23 cellular contexts compared by ENCODE assay signal in the genomic region with DNA sequence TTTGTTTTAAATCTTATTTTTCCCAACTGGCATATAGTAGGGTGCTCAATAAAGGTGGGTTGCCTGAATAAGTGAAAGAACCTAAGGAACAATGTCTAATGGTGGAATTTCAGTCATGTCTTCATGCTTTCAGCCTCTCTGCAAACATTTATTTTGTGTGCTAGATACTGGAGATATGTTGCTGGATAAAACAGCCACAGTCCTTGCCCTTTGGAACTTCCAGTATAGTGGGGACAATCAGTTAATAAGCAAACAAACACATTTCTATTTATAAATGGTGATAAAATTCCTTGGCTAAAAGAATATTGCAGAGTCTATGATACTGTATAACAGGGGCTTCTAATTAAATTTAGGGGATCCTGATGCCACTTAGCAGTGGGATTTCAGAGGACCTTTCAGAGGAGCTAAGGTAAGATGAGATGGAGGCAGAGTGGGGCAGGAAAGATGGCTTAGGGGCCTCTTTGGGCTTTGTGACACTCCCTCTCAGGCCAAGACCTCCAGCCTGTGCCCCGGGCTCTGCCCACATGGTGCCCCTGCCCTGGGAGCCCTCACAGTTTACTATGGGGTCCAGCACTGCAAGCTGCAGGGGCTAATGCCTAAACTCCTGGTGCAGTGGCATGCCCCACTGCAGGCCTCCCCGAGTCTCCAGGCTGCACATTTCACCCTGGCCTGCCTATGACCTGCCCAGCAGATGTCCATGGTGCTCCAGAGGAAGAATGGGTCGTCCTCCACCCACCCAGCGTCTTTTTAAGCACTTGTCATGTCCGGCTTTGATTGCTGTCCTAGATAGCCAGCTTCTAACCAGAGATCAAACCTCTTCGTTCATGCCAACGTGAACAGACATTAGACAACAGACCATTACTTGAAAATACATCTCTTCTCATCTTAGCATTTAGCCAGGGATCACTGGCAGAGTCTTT.
DNase-seq lines count a peak whose midpoint lies in the region; ATAC-seq, FAIRE-seq and TF ChIP-seq lines count a peak whose summit lies in the region.
"Had no signal": no experiment of that assay in that cellular context is flagged by ENCODE, and none has a peak within 500 bp of the region (broad histone marks: within the 10 kb centered on the region; RNA-seq: fewer than 3 reads in every experiment).

No MANE protein-coding gene starts in this region.

- H4K20me1 ChIP-seq in H9 (ENCODE audit: control insufficient read depth, insufficient read depth, insufficient read length) = no peaks in the 10 kb centered on the region
- H4K20me1 ChIP-seq: BLaER1 treated with 17β-estradiol and CSF1 and Interleukin-3, amounts not matched to agents 10 nM and 100 nM had no signal

- no peak overlapping the region; a peak in 1 of 7 replicates for H3K27ac Mint-ChIP-seq in H9
- H3K27ac Mint-ChIP-seq: CD8-positive, alpha-beta T cell; IgD-negative memory B cell had no signal

- no peaks in the 10 kb centered on the region for H3K79me1 ChIP-seq in H9 (ENCODE audit: insufficient read depth, low read depth, low read length, poor library complexity, severe bottlenecking)

- no peaks in the 10 kb centered on the region for H3K79me2 ChIP-seq in H9 (ENCODE audit: insufficient read depth, low read length)

- H3K9me3 ChIP-seq in H9 (ENCODE audit: control insufficient read depth, low read depth, low read length) (no peaks in the 10 kb centered on the region), body of pancreas (no peaks in the 10 kb centered on the region), liver (ENCODE audit: control insufficient read depth in 4 of 4, low read length in 3 of 4) (no peaks in the 10 kb centered on the region), suprapubic skin (no peaks in the 10 kb centered on the region)
- H3K9me3 ChIP-seq: BLaER1 treated with 17β-estradiol and CSF1 and Interleukin-3, amounts not matched to agents 10 nM and 100 nM; Peyer's patch; SJSA1 had no signal

- H3K56ac ChIP-seq in H9 (ENCODE audit: insufficient read length, low read depth, low read length) = no peak overlapping the region

- no peak overlapping the region for H3K23ac ChIP-seq in H9 (ENCODE audit: insufficient read length, low read depth, low read length)

- TF ChIP-seq EP300 in suprapubic skin (IDR thresholded peaks at IDR 0.05) = no peak

- H2BK5ac ChIP-seq in H9 (ENCODE audit: insufficient read length, low read length) = no peak overlapping the region

- H3K27me3 Mint-ChIP-seq in H9 (ENCODE audit: low read depth) = peaks cover 12% of the 10 kb centered on the region

- H4K5ac ChIP-seq in H9 (ENCODE audit: insufficient read length, low read depth, low read length) = no peak overlapping the region

- H3K27ac ChIP-seq in H9 (ENCODE audit: insufficient read length, low read depth, low read length) = no peak overlapping the region
- H3K27ac ChIP-seq in body of pancreas = peak overlapping the region in 2 of 4 donors; percentile 7 to 34
- H3K27ac ChIP-seq in liver (ENCODE audit: low read depth in 1 of 2, low read length in 2 of 2) = no peak overlapping the region
- H3K27ac ChIP-seq in suprapubic skin = no peak overlapping the region
- H3K27ac ChIP-seq: BLaER1 treated with 17β-estradiol and CSF1 and Interleukin-3, amounts not matched to agents 10 nM and 100 nM; Peyer's patch; SJSA1 had no signal

- no peak overlapping the region for H2AFZ ChIP-seq in H9 (ENCODE audit: low read length)

- H2BK20ac ChIP-seq in H9 (ENCODE audit: low read depth, low read length, poor library complexity, severe bottlenecking) = no peak overlapping the region

- ATAC-seq in body of pancreas = peak; percentile 43
- ATAC-seq: CD8-positive, alpha-beta T cell had no signal

- H3T11ph ChIP-seq in H9 (ENCODE audit: low read length) = no peak overlapping the region

- no peak overlapping the region for H3K4ac ChIP-seq in H9 (ENCODE audit: low read depth, low read length)

- no peak overlapping the region for H3K4me3 ChIP-seq in body of pancreas
- no peak overlapping the region for H3K4me3 ChIP-seq in liver (ENCODE audit: low read depth in 1 of 3, low read length in 3 of 3)
- no peak overlapping the region for H3K4me3 ChIP-seq in suprapubic skin
- H3K4me3 ChIP-seq: BLaER1 treated with 17β-estradiol and CSF1 and Interleukin-3, amounts not matched to agents 10 nM and 100 nM; Peyer's patch; SJSA1 had no signal

- no peak overlapping the region for H2BK120ac ChIP-seq in H9 (ENCODE audit: low read depth, low read length, poor library complexity, severe bottlenecking)

- no peaks in the 10 kb centered on the region for H3K36me3 Mint-ChIP-seq in H9 (ENCODE audit: insufficient read depth in 1 of 3, low read depth in 3 of 3)
- H3K36me3 Mint-ChIP-seq: CD8-positive, alpha-beta T cell; IgD-negative memory B cell had no signal

- H3K36me3 ChIP-seq in body of pancreas (replicated peaks in 1 of 2; ENCODE audit: insufficient read depth in 1 of 2, low read depth in 2 of 2) (no peaks in the 10 kb centered on the region), liver (ENCODE audit: control insufficient read depth in 4 of 4, insufficient read depth in 3 of 4, low read depth in 1 of 4, low read length in 3 of 4) (no peaks in the 10 kb centered on the region), suprapubic skin (no peaks in the 10 kb centered on the region)
- H3K36me3 ChIP-seq: BLaER1 treated with 17β-estradiol and CSF1 and Interleukin-3, amounts not matched to agents 10 nM and 100 nM; Peyer's patch; SJSA1 had no signal

- TF ChIP-seq POLR2A in body of pancreas (IDR thresholded peaks at IDR 0.05) (no peak), suprapubic skin (IDR thresholded peaks at IDR 0.05) (no peak), GM12891 (IDR thresholded peaks at IDR 0.05; ENCODE audit: low read depth, low read length) (no peak)

- H3K9me3 Mint-ChIP-seq in H9 = no peaks in the 10 kb centered on the region
- H3K9me3 Mint-ChIP-seq: CD8-positive, alpha-beta T cell; IgD-negative memory B cell had no signal

- H4K8ac ChIP-seq in H9 (replicated peaks; ENCODE audit: insufficient read length, low read depth, low read length) = no peak overlapping the region

- no peak overlapping the region for H3K14ac ChIP-seq in H9 (ENCODE audit: insufficient read depth, low read length)

- H3K27me3 ChIP-seq in H9 (ENCODE audit: insufficient read depth, low read length) = no peaks in the 10 kb centered on the region
- no peaks in the 10 kb centered on the region for H3K27me3 ChIP-seq in body of pancreas
- H3K27me3 ChIP-seq in liver (ENCODE audit: control insufficient read depth in 4 of 4, insufficient read depth in 4 of 4, low read length in 3 of 4) = no peaks in the 10 kb centered on the region
- H3K27me3 ChIP-seq in suprapubic skin = peaks cover 4% of the 10 kb centered on the region
- H3K27me3 ChIP-seq: BLaER1 treated with 17β-estradiol and CSF1 and Interleukin-3, amounts not matched to agents 10 nM and 100 nM; Peyer's patch; SJSA1 had no signal

- TF ChIP-seq CTCF in H9 (conservative IDR thresholded peaks at IDR 0.05) (no peak), body of pancreas (IDR thresholded peaks at IDR 0.05) (no peak), liver (IDR thresholded peaks at IDR 0.05; ENCODE audit: low read depth, low read length, missing input control) (no peak), suprapubic skin (IDR thresholded peaks at IDR 0.05) (no peak)

- intact Hi-C loops in body of pancreas (cut with DNase I) = loop anchor here (5.0 kb wide), 1 partner anchor 221 kb away; no protein-coding TSS in a partner anchor

- H4K91ac ChIP-seq in H9 (ENCODE audit: insufficient read length, low read depth, low read length) = no peak overlapping the region

- WGBS in H9 (ENCODE audit: extremely low coverage, insufficient read length, low lambda C conversion rate) = no CpG with 5 or more reads among the region's 7 CpGs
- WGBS in body of pancreas, 2 donors = 58 to 70% methylated on average over 7 of the region's 7 CpGs
- 72% methylated on average over 7 of the region's 7 CpGs for WGBS in liver
- 86% methylated on average over 7 of the region's 7 CpGs for WGBS in suprapubic skin

- H3K4me1 ChIP-seq in H9 (ENCODE audit: insufficient read depth, low read length) (no peaks in the 10 kb centered on the region), body of pancreas (peaks cover 36% of the 10 kb centered on the region), liver (ENCODE audit: control insufficient read depth in 4 of 4, insufficient read depth in 4 of 4, low read length in 3 of 4) (peaks cover 9 to 48% (median 42%) of the 10 kb centered on the region in 4 donors), suprapubic skin (peaks cover 14% of the 10 kb centered on the region)
- H3K4me1 ChIP-seq: SJSA1 had no signal

- no peak overlapping the region for H3K4me3 Mint-ChIP-seq in H9
- H3K4me3 Mint-ChIP-seq: CD8-positive, alpha-beta T cell; IgD-negative memory B cell had no signal

- H2AK5ac ChIP-seq in H9 (ENCODE audit: insufficient read length, low read length) = no peak overlapping the region

- FAIRE-seq in GM12891 (lab: Jason Lieb, UNC) = no peak
- FAIRE-seq: G401.6, GM18507 had no signal

- no peak overlapping the region for H3K18ac ChIP-seq in H9 (ENCODE audit: insufficient read length, low read depth, low read length)

- no peak overlapping the region for H3K4me2 ChIP-seq in H9 (ENCODE audit: insufficient read depth, insufficient read length, low read length)
- H3K4me2 ChIP-seq: BLaER1 treated with 17β-estradiol and CSF1 and Interleukin-3, amounts not matched to agents 10 nM and 100 nM had no signal

- DNase-seq in H9 = peak; percentile 11
- no peak for DNase-seq in body of pancreas
- DNase-seq in suprapubic skin (ENCODE audit: low spot score in 2 of 2) = peak; percentile 40 to 71
- no peak for DNase-seq in OCI-M1 (lab: John Stamatoyannopoulos, UW)
- no peak for DNase-seq in GM12891 (ENCODE audit: insufficient read length, low spot score)
- no peak for DNase-seq in stimulated activated CD4-positive, alpha-beta T cell treated with anti-CD3 and anti-CD28 coated beads, Interleukin-2, amount 100 ng/mL, for 24 hours
- DNase-seq: Calu3, GOT3, Karpas-422, MV-4-11, NCI-H1694, NCI-H2081 treated with DMSO at 0.1 percent for 48 hours, NCI-H2171 treated with DMSO at 0.1 percent for 48 hours, NCI-H524 treated with DMSO at 0.1 percent for 48 hours, NCI-H82 had no signal

- no peak overlapping the region for H2BK12ac ChIP-seq in H9 (ENCODE audit: insufficient read length, low read depth, low read length)

- H3K9ac ChIP-seq in H9 (ENCODE audit: extremely low read depth, insufficient read length, low read length) = no peak overlapping the region
- no peak overlapping the region for H3K9ac ChIP-seq in liver (ENCODE audit: low read depth in 1 of 2, low read length in 2 of 2)
- H3K9ac ChIP-seq: BLaER1 treated with 17β-estradiol and CSF1 and Interleukin-3, amounts not matched to agents 10 nM and 100 nM had no signal

- peaks cover 5% of the 10 kb centered on the region in 2 experiments; a peak in 2 of 4 replicates for H3K4me1 Mint-ChIP-seq in H9

- no peaks in the 10 kb centered on the region for H3K23me2 ChIP-seq in H9 (ENCODE audit: insufficient read length, low read depth, low read length, poor library complexity, severe bottlenecking)

- peak; percentile 10 to 14 for TF ChIP-seq RAD21 in liver (IDR thresholded peaks at IDR 0.05)

- H2BK15ac ChIP-seq in H9 (ENCODE audit: low read depth, low read length) = no peak overlapping the region

TF ChIP-seq in liver, 16 proteins besides CTCF, POLR2A, EP300 and RAD21 (continues in another document):
- TF ChIP-seq SP1 (IDR thresholded peaks at IDR 0.05) = peak; percentile 43

TF ChIP-seq in GM12891, 5 proteins besides CTCF, POLR2A, EP300 and RAD21:
- TF ChIP-seq PAX5 (IDR thresholded peaks at IDR 0.05; ENCODE audit: insufficient read depth, low read length, severe bottlenecking) (no peak), POU2F2 (IDR thresholded peaks at IDR 0.05; ENCODE audit: low read depth, low read length) (no peak)

Comparison
In these comparisons a context has a peak if more than half of its experiments do, and no peak if none do; other contexts are left out.
1. DNase-seq: peak in H9 (single experiment) and suprapubic skin (2 of 2); none in body of pancreas (0 of 4), OCI-M1 (single experiment), GM12891 (single experiment) and stimulated activated CD4-positive, alpha-beta T cell treated with anti-CD3 and anti-CD28 coated beads, Interleukin-2, amount 100 ng/mL, for 24 hours (0 of 2).